In the genomic region with DNA sequence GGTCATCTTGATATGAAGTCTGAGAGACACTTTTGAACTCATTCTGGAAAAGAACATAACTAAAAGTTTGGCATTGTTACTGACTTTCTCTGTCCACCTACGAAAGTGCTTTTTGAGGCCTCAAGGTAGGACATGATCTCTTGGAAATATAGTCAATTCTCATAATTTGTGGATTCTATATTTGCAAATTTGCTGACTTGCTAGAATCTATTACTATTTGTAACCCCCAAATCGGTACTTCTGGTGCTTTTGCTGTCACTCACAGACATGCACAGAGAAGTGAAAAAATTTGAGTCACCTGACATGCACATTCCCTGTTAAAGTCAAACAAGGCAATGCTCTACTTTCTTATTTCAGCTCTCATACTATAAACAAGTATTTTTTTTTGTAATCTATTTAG, we compare ENCODE assay signal across 2 cellular contexts.
TF ChIP-seq lines count a peak whose summit lies in the region.

No MANE protein-coding gene starts in this region.

TF ChIP-seq in IMR-90, 13 proteins besides CTCF, POLR2A, EP300 and RAD21:
- TF ChIP-seq MAFK (IDR thresholded peaks at IDR 0.05; ENCODE audit: low read depth, low read length) (peak; percentile 71), RFX5 (IDR thresholded peaks at IDR 0.05; ENCODE audit: low read depth, low read length) (no peak)
TF ChIP-seq in IMR-90: peak in this region for 1.

TF ChIP-seq in K562, 482 proteins besides CTCF, POLR2A, EP300 and RAD21:
- TF ChIP-seq RHOXF2B (CRISPR knock-in tag; conservative IDR thresholded peaks at IDR 0.05) (no peak), BCOR (IDR thresholded peaks at IDR 0.05) (no peak), ZNF316 (IDR thresholded peaks at IDR 0.05) (peak; percentile 63), ATF7 (IDR thresholded peaks at IDR 0.05) (no peak), MAFF (IDR thresholded peaks at IDR 0.05; ENCODE audit: low read length) (peak; percentile 50; the same call in 1 of the 2 replicates), C11orf30 (IDR thresholded peaks at IDR 0.05; ENCODE audit: low read depth) (peak; percentile 48; the same call in 1 of the 2 replicates), MAFK (IDR thresholded peaks at IDR 0.05; ENCODE audit: low read length) (0 out of 2 replicates have a peak, but pooled peaks have one; percentile 11), NR4A1 (CRISPR knock-in tag; IDR thresholded peaks at IDR 0.05) (no peak), NR4A1 (tag; IDR thresholded peaks at IDR 0.05) (no peak), MAFG (tag; conservative IDR thresholded peaks at IDR 0.05) (peak; percentile 53), SRSF1 (IDR thresholded peaks at IDR 0.05; ENCODE audit: low read depth, low read length) (no peak), ZNF561 (CRISPR knock-in tag; conservative IDR thresholded peaks at IDR 0.05) (no peak), NCOA4 (IDR thresholded peaks at IDR 0.05; ENCODE audit: partially characterized antibody) (no peak), ZC3H4 (CRISPR knock-in tag; IDR thresholded peaks at IDR 0.05; ENCODE audit: borderline replicate concordance) (no peak)
- TF ChIP-seq, protein P1, sequence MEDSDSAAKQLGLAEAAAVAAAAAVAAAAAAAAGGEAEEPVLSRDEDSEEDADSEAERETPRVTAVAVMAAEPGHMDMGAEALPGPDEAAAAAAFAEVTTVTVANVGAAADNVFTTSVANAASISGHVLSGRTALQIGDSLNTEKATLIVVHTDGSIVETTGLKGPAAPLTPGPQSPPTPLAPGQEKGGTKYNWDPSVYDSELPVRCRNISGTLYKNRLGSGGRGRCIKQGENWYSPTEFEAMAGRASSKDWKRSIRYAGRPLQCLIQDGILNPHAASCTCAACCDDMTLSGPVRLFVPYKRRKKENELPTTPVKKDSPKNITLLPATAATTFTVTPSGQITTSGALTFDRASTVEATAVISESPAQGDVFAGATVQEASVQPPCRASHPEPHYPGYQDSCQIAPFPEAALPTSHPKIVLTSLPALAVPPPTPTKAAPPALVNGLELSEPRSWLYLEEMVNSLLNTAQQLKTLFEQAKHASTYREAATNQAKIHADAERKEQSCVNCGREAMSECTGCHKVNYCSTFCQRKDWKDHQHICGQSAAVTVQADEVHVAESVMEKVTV (CRISPR knock-in tag; IDR thresholded peaks at IDR 0.05): no peak
